ENCODE assay signal across 15 cellular contexts in the genomic region with DNA sequence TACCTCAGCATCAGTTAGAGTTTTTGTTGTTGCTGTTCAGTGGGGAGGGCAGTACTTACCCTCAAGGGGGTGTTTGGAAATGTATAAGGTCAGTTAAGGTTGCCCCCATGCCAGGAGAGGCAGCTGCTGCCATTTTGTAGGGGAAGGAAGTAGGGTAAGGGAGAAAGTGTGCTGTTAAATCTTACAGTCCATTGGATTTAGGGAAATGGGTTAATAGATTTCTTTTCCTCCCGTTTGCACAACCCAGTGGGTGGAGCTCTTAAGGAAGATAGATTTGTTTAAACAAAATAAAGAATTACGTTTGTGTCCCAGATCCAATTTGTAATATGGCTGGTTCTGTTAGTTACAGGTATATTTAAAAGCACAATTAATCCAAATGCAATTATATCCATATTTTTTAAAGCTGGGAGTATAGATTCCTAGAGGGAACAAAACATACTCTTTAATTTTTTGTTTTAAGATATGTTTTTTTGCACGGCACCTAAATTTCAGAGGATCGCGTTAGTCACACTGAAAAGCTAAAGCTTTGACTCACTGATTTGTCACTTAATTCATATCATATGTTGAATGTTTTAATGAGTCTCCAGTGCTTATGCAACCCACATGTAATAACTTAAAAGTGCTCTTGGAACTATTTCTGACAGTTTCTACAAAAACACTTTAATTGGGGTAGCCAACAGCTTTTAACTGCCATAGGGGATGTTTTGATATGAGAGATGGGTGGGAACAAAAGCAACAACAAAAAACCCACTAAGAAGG. TPM values are rescaled to one million over a fixed set of nuclear protein-coding genes. Genes with fewer than 3 reads are reported as not detected.
DNase-seq lines count a peak whose midpoint lies in the region; ATAC-seq and TF ChIP-seq lines count a peak whose summit lies in the region.
"Had no signal": no experiment of that assay in that cellular context is flagged by ENCODE, and none has a peak within 500 bp of the region (broad histone marks: within the 10 kb centered on the region; RNA-seq: fewer than 3 reads in every experiment).

No MANE protein-coding gene starts in this region.

- CTCF ChIA-PET in AG04449 (lab: Yijun Ruan, JAX) = interaction anchor here (0.9 to 1.0 kb wide), 2 partner anchors 10 to 24 kb away, joined by 3 to 4 read pairs; no protein-coding TSS in a partner anchor
- CTCF ChIA-PET in activated CD4-positive, alpha-beta T cell treated with anti-CD3 and anti-CD28 coated beads for 36 hours (lab: Charles Lee) = no interaction called here

- ATAC-seq in GM19452 (IDR thresholded peaks at IDR 0.05; ENCODE audit: unreplicated experiment) (no peak), HG03280 (IDR thresholded peaks at IDR 0.05; ENCODE audit: unreplicated experiment) (no peak)
- no peak for ATAC-seq in activated CD4-positive, alpha-beta T cell treated with anti-CD3 and anti-CD28 coated beads for 36 hours

- POLR2A ChIA-PET in AG04449 (lab: Yijun Ruan, JAX) = interaction anchor here (0.7 kb wide), 1 partner anchor 23 kb away, joined by 3 read pairs; no protein-coding TSS in a partner anchor
- POLR2A ChIA-PET in activated CD4-positive, alpha-beta T cell treated with anti-CD3 and anti-CD28 coated beads for 36 hours (lab: Charles Lee) = interaction anchor here (0.6 to 0.7 kb wide), 2 partner anchors 35 to 1252 kb away, joined by 4 read pairs; no protein-coding TSS in a partner anchor

- TF ChIP-seq CTCF in AG04449 (IDR thresholded peaks at IDR 0.05; ENCODE audit: insufficient read depth, low read length, missing control alignments) = no peak
- TF ChIP-seq CTCF in astrocyte of the spinal cord (IDR thresholded peaks at IDR 0.05; ENCODE audit: low read depth, low read length) = no peak

- H3K36me3 Mint-ChIP-seq in activated CD4-positive, alpha-beta T cell treated with anti-CD3 and anti-CD28 coated beads for 36 hours (ENCODE audit: low read depth) = no peaks in the 10 kb centered on the region

- intact Hi-C loops in activated CD4-positive, alpha-beta T cell treated with anti-CD3 and anti-CD28 coated beads for 36 hours (cut with DNase I, micrococcal nuclease) = no loop called here

- H3K4me3 Mint-ChIP-seq in activated CD4-positive, alpha-beta T cell treated with anti-CD3 and anti-CD28 coated beads for 36 hours = no peak overlapping the region
- H3K4me3 Mint-ChIP-seq: B cell had no signal

- no peak overlapping the region for H3K27ac Mint-ChIP-seq in activated CD4-positive, alpha-beta T cell treated with anti-CD3 and anti-CD28 coated beads for 36 hours
- H3K27ac Mint-ChIP-seq: activated T-helper 2 cell treated with anti-CD3 and anti-CD28 coated beads, Interferon-gamma antibody, Interleukin-2, Interleukin-4, amounts not matched to agents 10 μg/mL and 5 μg/mL and 100 μg/mL, durations not matched to agents 14 hours and 24 hours and 36 hours; B cell had no signal

- in situ Hi-C loops in astrocyte of the spinal cord (cut with HindIII; ENCODE audit: low sequenced_read_pairs) = no loop called here

- H3K4me3 ChIP-seq in AG04449 (ENCODE audit: low read depth, low read length) = no peak overlapping the region
- no peak overlapping the region for H3K4me3 ChIP-seq in astrocyte of the spinal cord (ENCODE audit: low read depth, low read length)

- no peaks in the 10 kb centered on the region for H3K4me1 Mint-ChIP-seq in activated CD4-positive, alpha-beta T cell treated with anti-CD3 and anti-CD28 coated beads for 36 hours
- H3K4me1 Mint-ChIP-seq: B cell had no signal

- no peaks in the 10 kb centered on the region for H3K9me3 Mint-ChIP-seq in activated CD4-positive, alpha-beta T cell treated with anti-CD3 and anti-CD28 coated beads for 36 hours (ENCODE audit: low read depth)
- H3K9me3 Mint-ChIP-seq: activated T-helper 2 cell treated with anti-CD3 and anti-CD28 coated beads, Interferon-gamma antibody, Interleukin-2, Interleukin-4, amounts not matched to agents 10 μg/mL and 5 μg/mL and 100 μg/mL, durations not matched to agents 14 hours and 24 hours and 36 hours had no signal

- H3K27me3 Mint-ChIP-seq in activated CD4-positive, alpha-beta T cell treated with anti-CD3 and anti-CD28 coated beads for 36 hours = peaks cover 8% of the 10 kb centered on the region

- peak; percentile 58 for DNase-seq in AG04449 (ENCODE audit: low read depth, low spot score)
- DNase-seq in HT1080 (ENCODE audit: low read depth) = peak; percentile 44
- DNase-seq in astrocyte of the spinal cord (ENCODE audit: low read depth, low spot score) = peak; percentile 69
- DNase-seq in hepatic stellate cell (ENCODE audit: low spot score) = peak; percentile 29
- DNase-seq in activated CD4-positive, alpha-beta T cell treated with anti-CD3 and anti-CD28 coated beads for 36 hours = no peak
- no peak for DNase-seq in nucleus accumbens (lab: John Stamatoyannopoulos, UW)
- DNase-seq: activated CD4-positive, alpha-beta T cell treated with anti-CD3 and anti-CD28 coated beads, Interleukin-2, amount 50 U/mL, for 1 hour; cerebellar nuclear complex; KBM-7; kidney; NCI-H2081 had no signal

RNA-seq across cellular contexts. Expression of a gene that starts 9.0 kb away (rescaled TPM):
- 22.0 and 22.5 TPM in 2 replicates for total RNA-seq in HT1080 (2014; rRNA removed; shearing (Covaris generic))
- polyA plus RNA-seq in HT1080 (2015; cell fraction: cytosol; rRNA removed) = 24.8 and 31.6 TPM in 2 replicates
- 59.0 and 60.4 TPM in 2 replicates for polyA plus RNA-seq in HT1080 (2015; cell fraction: nucleus; rRNA removed)
- total RNA-seq in activated CD4-positive, alpha-beta T cell treated with anti-CD3 and anti-CD28 coated beads for 36 hours = 10 to 100 TPM; 25.3 to 31.0 TPM

Comparison
In these comparisons a context has a peak if more than half of its experiments do, and no peak if none do; other contexts are left out.
1. DNase-seq: peak in AG04449 (single experiment), HT1080 (single experiment), astrocyte of the spinal cord (single experiment) and hepatic stellate cell (single experiment); none in activated CD4-positive, alpha-beta T cell treated with anti-CD3 and anti-CD28 coated beads for 36 hours (single experiment) and nucleus accumbens (0 of 56).